Comparison of ENCODE assay signal across 1 cellular context in the genomic region with DNA sequence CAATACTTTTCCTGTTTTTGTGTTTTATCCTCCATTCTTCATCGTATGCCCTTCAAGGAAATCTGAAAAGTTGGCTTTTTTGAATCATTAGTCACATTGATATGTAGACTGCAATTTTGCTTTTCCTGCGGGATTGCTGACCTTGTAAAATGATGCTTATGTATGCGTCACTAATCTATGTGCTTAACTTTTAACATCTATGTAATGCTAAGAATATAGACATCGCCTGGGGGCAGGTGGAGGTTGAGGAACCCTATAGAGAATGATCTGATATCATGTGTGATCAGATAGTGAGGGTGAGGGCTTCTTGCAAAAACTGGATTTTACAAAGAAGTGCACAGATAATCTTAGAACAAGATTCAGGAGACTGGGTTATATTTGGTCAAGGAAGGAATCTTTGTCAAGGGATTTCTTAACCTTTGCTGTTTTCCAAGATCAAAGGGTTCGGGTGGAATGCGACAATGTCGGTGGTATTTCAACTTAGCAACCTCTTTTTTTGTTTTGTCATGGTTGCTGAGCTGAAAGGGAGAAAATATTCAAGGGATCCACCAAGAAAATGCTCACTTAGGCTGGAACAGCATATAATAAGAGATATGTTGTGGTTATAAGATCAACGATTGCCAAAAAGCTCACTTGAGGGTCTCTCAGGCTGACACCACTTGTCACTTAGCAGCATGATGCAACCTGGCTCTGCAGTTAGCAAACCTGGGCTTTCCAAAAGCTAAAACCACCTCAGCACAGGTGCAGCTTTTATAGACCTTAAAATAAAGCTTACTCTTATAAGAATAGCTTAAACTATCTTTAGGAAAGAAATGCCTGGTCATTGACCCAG.
TF ChIP-seq lines count a peak whose summit lies in the region.

No MANE protein-coding gene starts in this region.

TF ChIP-seq in H1, 55 proteins besides CTCF, POLR2A, EP300 and RAD21:
- no peak for TF ChIP-seq SIX5 (IDR thresholded peaks at IDR 0.05; ENCODE audit: low read depth, low read length)
- TF ChIP-seq SIRT6 (IDR thresholded peaks at IDR 0.05; ENCODE audit: low read length), result no peak
- TF ChIP-seq NANOG (IDR thresholded peaks at IDR 0.05; ENCODE audit: insufficient read depth, low read depth, low read length, poor library complexity, severe bottlenecking), result no peak
- TF ChIP-seq CBX8 (IDR thresholded peaks at IDR 0.05; ENCODE audit: borderline replicate concordance, low read depth, low read length), result no peak
- no peak for TF ChIP-seq YY1 (IDR thresholded peaks at IDR 0.05; ENCODE audit: low read depth, low read length)
- TF ChIP-seq JUN (IDR thresholded peaks at IDR 0.05; ENCODE audit: low read depth, low read length), result no peak
- TF ChIP-seq KDM1A (IDR thresholded peaks at IDR 0.05; ENCODE audit: borderline replicate concordance, low read length), result no peak
